Comparison of ENCODE assay signal across 1 cellular context in the genomic region with DNA sequence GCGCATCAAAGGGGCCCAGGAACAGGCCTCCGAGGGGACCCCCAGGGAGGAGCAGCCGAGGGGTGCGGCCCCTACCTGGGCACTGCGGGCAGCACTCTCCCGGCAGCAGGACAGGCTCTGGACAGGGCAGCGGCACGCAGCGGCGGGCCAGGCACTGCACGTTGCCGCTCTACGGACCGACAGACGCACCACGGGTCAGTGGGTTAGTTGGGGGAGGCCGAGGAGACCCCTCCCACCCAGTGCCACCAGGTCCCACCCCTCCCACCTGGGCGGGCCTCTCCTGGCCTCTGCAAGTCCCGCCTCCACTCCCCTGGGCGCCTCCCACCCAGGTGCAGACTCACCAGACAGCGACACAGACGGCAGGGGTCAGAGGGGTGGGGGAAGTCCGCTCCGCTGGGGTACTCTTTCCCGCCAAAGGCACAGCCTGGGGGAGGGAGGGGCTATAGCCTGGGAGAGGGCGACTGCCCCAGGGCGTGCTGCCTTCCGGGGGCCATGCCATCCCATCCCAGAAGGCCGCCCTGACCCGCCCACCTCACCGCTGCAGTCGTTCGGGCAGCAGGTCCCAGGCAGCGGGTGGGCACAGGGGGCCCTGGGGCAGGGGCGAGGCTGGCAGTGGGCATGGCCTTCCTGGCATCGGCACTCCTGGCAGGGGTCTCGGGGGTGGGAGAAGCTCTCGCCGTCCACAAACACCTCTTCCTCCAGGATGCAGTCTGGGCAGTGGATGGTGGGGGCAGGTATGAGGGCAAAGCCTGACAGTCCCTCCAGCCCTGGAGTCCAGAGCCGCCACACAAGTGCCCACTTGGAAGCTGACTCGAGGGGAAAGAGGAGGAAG.
TF ChIP-seq lines count a peak whose summit lies in the region.

No MANE protein-coding gene starts in this region.

TF ChIP-seq in GM12878, 131 proteins besides CTCF, POLR2A, EP300 and RAD21:
- peak; percentile 46 for TF ChIP-seq SUZ12 (IDR thresholded peaks at IDR 0.05; ENCODE audit: unreplicated experiment)
- TF ChIP-seq, protein P1, sequence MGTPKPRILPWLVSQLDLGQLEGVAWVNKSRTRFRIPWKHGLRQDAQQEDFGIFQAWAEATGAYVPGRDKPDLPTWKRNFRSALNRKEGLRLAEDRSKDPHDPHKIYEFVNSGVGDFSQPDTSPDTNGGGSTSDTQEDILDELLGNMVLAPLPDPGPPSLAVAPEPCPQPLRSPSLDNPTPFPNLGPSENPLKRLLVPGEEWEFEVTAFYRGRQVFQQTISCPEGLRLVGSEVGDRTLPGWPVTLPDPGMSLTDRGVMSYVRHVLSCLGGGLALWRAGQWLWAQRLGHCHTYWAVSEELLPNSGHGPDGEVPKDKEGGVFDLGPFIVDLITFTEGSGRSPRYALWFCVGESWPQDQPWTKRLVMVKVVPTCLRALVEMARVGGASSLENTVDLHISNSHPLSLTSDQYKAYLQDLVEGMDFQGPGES (IDR thresholded peaks at IDR 0.05), result no peak
